In genomic region chr16:57374067-57374534, GRCh38 we compare ENCODE assay signal across 13 cellular contexts. TPM values are rescaled to one million over a fixed set of nuclear protein-coding genes. Genes with fewer than 3 reads are reported as not detected.
DNase-seq lines count a peak whose midpoint lies in the region; ATAC-seq, FAIRE-seq and TF ChIP-seq lines count a peak whose summit lies in the region.
"Had no signal": no experiment of that assay in that cellular context is flagged by ENCODE, and none has a peak within 500 bp of the region (broad histone marks: within the 10 kb centered on the region; RNA-seq: fewer than 3 reads in every experiment).

No MANE protein-coding gene starts in this region.

- H3K27me3 ChIP-seq in right atrium auricular region: no peaks in the 10 kb centered on the region
- H3K27me3 ChIP-seq in neuronal stem cell (ENCODE audit: control insufficient read depth in 3 of 3, insufficient read depth in 3 of 3, low read depth in 1 of 3, low read length in 3 of 3): no peaks in the 10 kb centered on the region
- no peaks in the 10 kb centered on the region for H3K27me3 ChIP-seq in uterus
- no peaks in the 10 kb centered on the region for H3K27me3 ChIP-seq in small intestine (ENCODE audit: control insufficient read depth in 2 of 2, insufficient read depth in 2 of 2, low read length in 2 of 2)

- H2AFZ ChIP-seq in neuronal stem cell (ENCODE audit: low read length): peak overlapping the region; percentile 24

- no peak overlapping the region for H3K4ac ChIP-seq in neuronal stem cell (ENCODE audit: low read length)

- intact Hi-C loops in Right ventricle myocardium superior (cut with DNase I) (loop anchor here (5.0 kb wide), 1 partner anchor 72 kb away; no protein-coding TSS in a partner anchor), uterus (cut with DNase I; ENCODE audit: low total_unique reads) (no loop called here)

- TF ChIP-seq POLR2A in uterus (IDR thresholded peaks at IDR 0.05): no peak

- TF ChIP-seq CTCF in right atrium auricular region (IDR thresholded peaks at IDR 0.05) (no peak), epithelial cell of esophagus (IDR thresholded peaks at IDR 0.05; ENCODE audit: insufficient read depth, low read depth, low read length, missing control alignments) (no peak), uterus (IDR thresholded peaks at IDR 0.05) (no peak)

- H3K9ac ChIP-seq in neuronal stem cell (ENCODE audit: low read depth, low read length, poor library complexity): no peak overlapping the region

- no peak overlapping the region for H3K4me2 ChIP-seq in neuronal stem cell (ENCODE audit: insufficient read depth, low read length, poor library complexity, severe bottlenecking)

- H4K8ac ChIP-seq in neuronal stem cell (ENCODE audit: low read depth, low read length): no peak overlapping the region

- FAIRE-seq in small intestine (lab: Jason Lieb, UNC): no peak

- H2BK5ac ChIP-seq in neuronal stem cell (ENCODE audit: low read length): no peak overlapping the region

- H3K4me3 ChIP-seq in right atrium auricular region: peak overlapping the region; percentile 58 to 59
- H3K4me3 ChIP-seq in epithelial cell of esophagus (ENCODE audit: low read length): no peak overlapping the region
- H3K4me3 ChIP-seq in neuronal stem cell (ENCODE audit: low read length in 2 of 2): no peak overlapping the region
- H3K4me3 ChIP-seq in uterus: peak overlapping the region; percentile 37 to 38
- no peak overlapping the region for H3K4me3 ChIP-seq in small intestine (ENCODE audit: low read depth in 1 of 2, low read length in 2 of 2)

- H4K91ac ChIP-seq in neuronal stem cell (ENCODE audit: low read depth, low read length, poor library complexity): no peak overlapping the region

- peak overlapping the region; percentile 42 for H2BK120ac ChIP-seq in neuronal stem cell (ENCODE audit: low read depth, low read length)

- H3K36me3 ChIP-seq in right atrium auricular region: no peaks in the 10 kb centered on the region
- no peaks in the 10 kb centered on the region for H3K36me3 ChIP-seq in neuronal stem cell (replicated peaks in 1 of 2; ENCODE audit: control insufficient read depth in 2 of 2, insufficient read depth in 2 of 2, low read length in 2 of 2)
- no peaks in the 10 kb centered on the region for H3K36me3 ChIP-seq in uterus
- H3K36me3 ChIP-seq in small intestine (ENCODE audit: control insufficient read depth in 2 of 2, insufficient read depth in 2 of 2, low read length in 2 of 2): no peaks in the 10 kb centered on the region

- WGBS in neuronal stem cell (ENCODE audit: extremely low coverage in 2 of 2, insufficient read length in 2 of 2, insufficient replicate concordance in 1 of 2), 2 donors: no CpG with 5 or more reads among the region's 9 CpGs
- WGBS in small intestine, 3 donors: 58 to 72% (median 70%) methylated on average over 9 of the region's 9 CpGs

- H3K9me3 ChIP-seq in right atrium auricular region: no peaks in the 10 kb centered on the region
- no peaks in the 10 kb centered on the region for H3K9me3 ChIP-seq in neuronal stem cell (replicated peaks in 1 of 2; ENCODE audit: control insufficient read depth in 2 of 2, insufficient read depth in 1 of 2, low read depth in 1 of 2, low read length in 2 of 2)
- H3K9me3 ChIP-seq in uterus: no peaks in the 10 kb centered on the region
- no peaks in the 10 kb centered on the region for H3K9me3 ChIP-seq in small intestine (ENCODE audit: control insufficient read depth, low read depth)

- peak overlapping the region; percentile 84 for H3K18ac ChIP-seq in neuronal stem cell (ENCODE audit: low read length)

- H3K27ac ChIP-seq in right atrium auricular region: peak overlapping the region; percentile 85 to 86
- H3K27ac ChIP-seq in neuronal stem cell (replicated peaks; ENCODE audit: low read length): no peak overlapping the region
- H3K27ac ChIP-seq in uterus: peak overlapping the region; percentile 71 to 81
- H3K27ac ChIP-seq in small intestine (ENCODE audit: low read depth in 1 of 2, low read length in 1 of 2): peak overlapping the region in 1 of 2 donors; percentile 17

- no peaks in the 10 kb centered on the region for H3K79me1 ChIP-seq in neuronal stem cell (ENCODE audit: low read depth, low read length)

- H3K4me1 ChIP-seq in right atrium auricular region (peaks cover 0 to 20% of the 10 kb centered on the region in 2 donors), neuronal stem cell (ENCODE audit: control insufficient read depth in 2 of 2, insufficient read depth in 1 of 2, low read depth in 1 of 2, low read length in 2 of 2) (peaks cover 31 to 33% of the 10 kb centered on the region in 2 donors), uterus (peaks cover 0 to 9% of the 10 kb centered on the region in 2 donors), small intestine (ENCODE audit: control insufficient read depth in 2 of 2, insufficient read depth in 1 of 2, low read depth in 1 of 2, low read length in 1 of 2) (peaks cover 0 to 3% of the 10 kb centered on the region in 2 donors)

- no peak overlapping the region for H2BK15ac ChIP-seq in neuronal stem cell (ENCODE audit: low read length)

- ATAC-seq in Right ventricle myocardium superior (ENCODE audit: poor library complexity) (no peak), GM18870 (IDR thresholded peaks at IDR 0.05; ENCODE audit: unreplicated experiment) (no peak), HG03045 (IDR thresholded peaks at IDR 0.05; ENCODE audit: unreplicated experiment) (no peak)

- DNase-seq in right atrium auricular region (ENCODE audit: low spot score): no peak
- DNase-seq in Right ventricle myocardium superior: no peak
- peak; percentile 88 for DNase-seq in epithelial cell of esophagus (ENCODE audit: low read depth)
- DNase-seq in neuronal stem cell (ENCODE audit: low spot score): no peak
- DNase-seq in uterus: peak; percentile 54 to 60
- no peak for DNase-seq in small intestine
- DNase-seq: CD4-positive, alpha-beta T cell; erythroblast; SW 1271 had no signal

- peak overlapping the region; percentile 93 for H2AK5ac ChIP-seq in neuronal stem cell (ENCODE audit: low read depth, low read length)

- H3K14ac ChIP-seq in neuronal stem cell (ENCODE audit: low read length): peak overlapping the region; percentile 85

- H2BK12ac ChIP-seq in neuronal stem cell (ENCODE audit: low read length): no peak overlapping the region

- no peak overlapping the region for H3K23ac ChIP-seq in neuronal stem cell (ENCODE audit: low read depth, low read length, poor library complexity)

RNA-seq across cellular contexts. Expression of gene CX3CL1, which starts 1.8 kb away (rescaled TPM):
- total RNA-seq in right atrium auricular region: 10 to 100 TPM; 17.1 to 17.8 TPM
- total RNA-seq in Right ventricle myocardium superior: 11.6 TPM
- 3.6 TPM for polyA plus RNA-seq in neuronal stem cell (2013, experiment 1 of 2)
- polyA plus RNA-seq in neuronal stem cell (2013, experiment 2 of 2): 3.7 TPM
- 10 to 100 TPM in 2 of 4 donors, 1 to 10 TPM in 2; 1.0 to 31.2 (median 7.1) TPM for total RNA-seq in uterus
- 10 to 100 TPM in 1 of 3 donors, under 1 TPM in 2; 0.67 to 18.6 (median 0.81) TPM for polyA plus RNA-seq in small intestine
- total RNA-seq: activated T-helper 1 cell treated with anti-CD3 and anti-CD28 coated beads, Interleukin-12 subunit alpha, Interleukin-12 subunit beta, Interleukin-2, Interleukin-4 antibody, amounts not matched to agents 30 ng/mL and 10 ng/mL and 1 ng/mL, durations not matched to agents 14 hours and 24 hours and 36 hours; CD4-positive, alpha-beta T cell; myocyte had no signal

RNA-seq across cellular contexts. Expression of gene CCL22, which starts 15.5 kb away (rescaled TPM):
- total RNA-seq in right atrium auricular region: under 1 TPM in 1 of 2 donors, not detected in 1; 0.08 TPM
- total RNA-seq in Right ventricle myocardium superior: not detected
- not detected for polyA plus RNA-seq in neuronal stem cell (2013, experiment 1 of 2)
- polyA plus RNA-seq in neuronal stem cell (2013, experiment 2 of 2): not detected
- total RNA-seq in uterus: not detected
- under 1 TPM in 1 of 3 donors, not detected in 2; 0.16 TPM for polyA plus RNA-seq in small intestine
- total RNA-seq: CD4-positive, alpha-beta T cell; myocyte had no signal

RNA-seq across cellular contexts. Expression of gene CCL17, which starts 30.5 kb away (rescaled TPM):
- not detected for total RNA-seq in right atrium auricular region
- not detected for total RNA-seq in Right ventricle myocardium superior
- not detected for polyA plus RNA-seq in neuronal stem cell (2013, experiment 1 of 2)
- polyA plus RNA-seq in neuronal stem cell (2013, experiment 2 of 2): not detected
- not detected for total RNA-seq in uterus
- under 1 TPM in 1 of 3 donors, not detected in 2; 0.45 TPM for polyA plus RNA-seq in small intestine
- total RNA-seq: CD4-positive, alpha-beta T cell; myocyte had no signal

Comparison
In these comparisons a context has a peak if more than half of its experiments do, and no peak if none do; other contexts are left out.
1. DNase-seq: peak in epithelial cell of esophagus (single experiment) and uterus (2 of 2); none in right atrium auricular region (single experiment), Right ventricle myocardium superior (single experiment), neuronal stem cell (single experiment) and small intestine (single experiment).
2. H3K4me3 ChIP-seq: peak in right atrium auricular region (2 of 2) and uterus (2 of 2); none in epithelial cell of esophagus (single experiment), neuronal stem cell (0 of 2) and small intestine (0 of 2).